In genomic region chr11:93225642-93226041, GRCh38 we compare ENCODE assay signal across 8 cellular contexts. TPM values are rescaled to one million over a fixed set of nuclear protein-coding genes. Genes with fewer than 3 reads are reported as not detected.
A peak's percentile ranks its signal among the peaks of the same experiment; 100 is the strongest.
DNase-seq lines count a peak whose midpoint lies in the region; ATAC-seq and TF ChIP-seq lines count a peak whose summit lies in the region.

No MANE protein-coding gene starts in this region.

- H3K4me1 ChIP-seq in neutrophil (ENCODE audit: control insufficient read depth in 1 of 2, insufficient read depth in 1 of 2, low read depth in 1 of 2, low read length in 1 of 2) (peaks cover 9 to 14% of the 10 kb centered on the region in 2 experiments), spleen (no peaks in the 10 kb centered on the region), right atrium auricular region (no peaks in the 10 kb centered on the region)

- TF ChIP-seq CTCF in GM10266 (IDR thresholded peaks at IDR 0.05; ENCODE audit: control insufficient read depth, insufficient read depth, low read depth, missing control alignments) = peak; percentile 13
- TF ChIP-seq CTCF in cardiac fibroblast (IDR thresholded peaks at IDR 0.05; ENCODE audit: low read depth, low read length) = no peak
- TF ChIP-seq CTCF in neutrophil (IDR thresholded peaks at IDR 0.05) = peak; percentile 11
- TF ChIP-seq CTCF in spleen (IDR thresholded peaks at IDR 0.05 in 8 of 11, conservative IDR thresholded peaks at IDR 0.05 in 3 of 11) = peak in 5 of 11 experiments; percentile 22 to 36 (median 26)
- peak in 1 of 2 donors; percentile 61 for TF ChIP-seq CTCF in right atrium auricular region (IDR thresholded peaks at IDR 0.05)

- no peak overlapping the region for H3K27ac ChIP-seq in neutrophil
- no peak overlapping the region for H3K27ac ChIP-seq in spleen
- H3K27ac ChIP-seq in right atrium auricular region = no peak overlapping the region

- H3K27me3 ChIP-seq in neutrophil (no peaks in the 10 kb centered on the region), spleen (replicated peaks in 1 of 7) (no peaks in the 10 kb centered on the region), right atrium auricular region (no peaks in the 10 kb centered on the region)

- 39 to 52% (median 43%) methylated on average over 2 of the region's 2 CpGs for WGBS in spleen, 5 donors

- H3K4me3 ChIP-seq in cardiac fibroblast (replicated peaks in 1 of 2; ENCODE audit: low read depth in 2 of 2, low read length in 2 of 2) (no peak overlapping the region), neutrophil (ENCODE audit: low read depth in 1 of 2, low read length in 1 of 2) (no peak overlapping the region), spleen (no peak overlapping the region), right atrium auricular region (no peak overlapping the region)

- H3K36me3 ChIP-seq in neutrophil (no peaks in the 10 kb centered on the region), spleen (no peaks in the 10 kb centered on the region), right atrium auricular region (no peaks in the 10 kb centered on the region)

- intact Hi-C loops in spleen (cut with DNase I; ENCODE audit: low total_unique reads) = loop anchor here (5.0 kb wide), 1 partner anchor 283 kb away; no protein-coding TSS in a partner anchor

- H3K9me3 ChIP-seq in neutrophil = no peaks in the 10 kb centered on the region
- no peaks in the 10 kb centered on the region for H3K9me3 ChIP-seq in spleen
- no peaks in the 10 kb centered on the region for H3K9me3 ChIP-seq in right atrium auricular region

- TF ChIP-seq POLR2A in spleen (IDR thresholded peaks at IDR 0.05) = no peak

- peak; percentile 9 for DNase-seq in GM10266 (ENCODE audit: extremely low spot score)
- DNase-seq in NCI-H1694 treated with DMSO at 0.1 percent for 48 hours (lab: John Stamatoyannopoulos, UW) = peak; percentile 25
- DNase-seq in cardiac fibroblast (ENCODE audit: low read depth in 2 of 2) = peak; percentile 44 to 50
- no peak for DNase-seq in spleen
- DNase-seq in activated T-cell treated with anti-CD3 and anti-CD28 coated beads for 4 hours = no peak
- no peak for DNase-seq in right atrium auricular region (ENCODE audit: low spot score)

- ATAC-seq in GM21515 (IDR thresholded peaks at IDR 0.05; ENCODE audit: unreplicated experiment) = no peak

RNA-seq across cellular contexts. Expression of gene SLC36A4, which starts 27.9 kb away (rescaled TPM):
- total RNA-seq in spleen (10 to 100 TPM; 14.0 to 41.4 (median 19.1) TPM), right atrium auricular region (10 to 100 TPM in 1 of 2 donors, 1 to 10 TPM in 1; 6.9 to 13.2 TPM)
- 1 to 10 TPM; 2.6 to 3.6 (median 3.4) TPM for polyA plus RNA-seq in spleen

Comparison
In these comparisons a context has a peak if more than half of its experiments do, and no peak if none do; other contexts are left out.
1. DNase-seq: peak in GM10266 (single experiment), NCI-H1694 treated with DMSO at 0.1 percent for 48 hours (single experiment) and cardiac fibroblast (2 of 2); none in spleen (single experiment), activated T-cell treated with anti-CD3 and anti-CD28 coated beads for 4 hours (single experiment) and right atrium auricular region (single experiment).